ENCODE assay signal across 8 cellular contexts in the genomic region with DNA sequence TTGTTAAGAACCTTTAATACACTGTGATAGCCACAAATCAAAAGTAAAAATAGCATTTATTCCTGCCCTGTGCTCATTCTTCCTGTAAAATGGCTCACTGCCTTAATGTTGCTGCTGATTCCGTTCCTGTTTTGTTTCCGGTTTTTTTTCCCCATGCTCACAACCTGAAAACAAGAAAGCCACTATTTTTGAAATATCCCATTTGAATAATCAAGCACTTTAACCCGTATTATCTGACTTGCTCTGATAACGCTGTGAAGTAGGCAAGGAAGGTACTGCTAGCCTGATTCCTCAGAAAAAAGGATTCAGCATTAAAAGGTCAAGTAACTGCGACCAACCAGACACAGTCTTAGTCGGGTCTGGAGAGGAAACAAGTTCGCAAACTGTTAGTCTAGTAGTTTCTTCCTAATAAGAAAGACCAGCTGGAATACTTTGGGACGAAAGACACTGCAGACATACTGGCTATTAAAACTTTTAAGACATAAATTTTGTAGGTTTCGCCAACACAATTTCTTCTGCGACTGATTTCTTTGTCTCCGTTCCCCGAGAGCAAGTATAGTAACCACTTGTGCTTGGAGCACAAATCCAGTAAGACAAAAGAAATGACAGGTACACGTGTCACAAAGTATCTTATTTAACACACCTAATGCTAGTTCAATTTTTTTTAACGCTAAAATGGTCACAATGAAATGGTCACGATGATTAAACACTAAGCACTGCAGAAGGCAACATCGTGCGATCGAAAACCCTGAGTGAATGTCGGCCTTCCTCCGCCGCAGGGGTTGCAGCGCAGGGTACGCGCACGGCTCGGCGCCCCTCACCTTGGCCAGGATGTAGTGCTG. TPM values are rescaled to one million over a fixed set of nuclear protein-coding genes. Genes with fewer than 3 reads are reported as not detected.
DNase-seq lines count a peak whose midpoint lies in the region; ATAC-seq, FAIRE-seq and TF ChIP-seq lines count a peak whose summit lies in the region.

No MANE protein-coding gene starts in this region.

- dilution Hi-C loops in keratinocyte (cut with MboI; ENCODE audit: extremely low pct_ligation_motif_present, low sequenced_read_pairs), result no loop called here

- peak overlapping the region; percentile 74 for H3K27ac ChIP-seq in brain microvascular endothelial cell
- peak overlapping the region; percentile 90 for H3K27ac ChIP-seq in keratinocyte (ENCODE audit: control insufficient read depth, insufficient read depth, low read length)

- peaks cover 11 to 36% of the 10 kb centered on the region in 2 donors for H3K4me1 Mint-ChIP-seq in stimulated activated naive B cell treated with anti-CD40 and anti-IgM and Interleukin-4, amounts not matched to agents 10 μg/mL and 1 μg/mL and 100 μg/mL, for 72 hours

- no peaks in the 10 kb centered on the region for H3K9me3 Mint-ChIP-seq in stimulated activated naive B cell treated with anti-CD40 and anti-IgM and Interleukin-4, amounts not matched to agents 10 μg/mL and 1 μg/mL and 100 μg/mL, for 72 hours

- peak overlapping the region; percentile 89 for H2AFZ ChIP-seq in keratinocyte (ENCODE audit: control insufficient read depth, low read length)

- H3K27ac Mint-ChIP-seq in stimulated activated naive B cell treated with anti-CD40 and anti-IgM and Interleukin-4, amounts not matched to agents 10 μg/mL and 1 μg/mL and 100 μg/mL, for 72 hours, result peak overlapping the region; percentile 93

- FAIRE-seq in keratinocyte (lab: Jason Lieb, UNC), result peak; percentile 36

- H3K9me3 ChIP-seq in NT2/D1 (ENCODE audit: insufficient read depth, low read length) (no peaks in the 10 kb centered on the region), keratinocyte (ENCODE audit: control insufficient read depth, low read depth, low read length) (no peaks in the 10 kb centered on the region)

- peak overlapping the region; percentile 95 for H3K4me2 ChIP-seq in keratinocyte (ENCODE audit: control insufficient read depth, extremely low read depth, insufficient read depth, low read depth, low read length)

- no peak for TF ChIP-seq CTCF in AG04449 (IDR thresholded peaks at IDR 0.05; ENCODE audit: insufficient read depth, low read length, missing control alignments)
- no peak for TF ChIP-seq CTCF in brain microvascular endothelial cell (IDR thresholded peaks at IDR 0.05; ENCODE audit: low read depth, low read length, missing control alignments)
- TF ChIP-seq CTCF in keratinocyte (optimal IDR thresholded peaks at IDR 0.05 in 1 of 3, IDR thresholded peaks at IDR 0.05 in 1 of 3, conservative IDR thresholded peaks at IDR 0.05 in 1 of 3; ENCODE audit: extremely low read depth in 1 of 3, insufficient read depth in 2 of 3, low read length in 3 of 3), result no peak

- CTCF ChIA-PET in AG04449 (lab: Yijun Ruan, JAX), result interaction anchor here (1.5 to 2.3 kb wide), 2 partner anchors 188 kb away, joined by 5 to 14 read pairs; no protein-coding TSS in a partner anchor

- POLR2A ChIA-PET in AG04449 (lab: Yijun Ruan, JAX), result interaction anchor here (0.7 kb wide), 1 partner anchor 159 kb away, joined by 3 read pairs; no protein-coding TSS in a partner anchor

- H3K4me3 Mint-ChIP-seq in stimulated activated naive B cell treated with anti-CD40 and anti-IgM and Interleukin-4, amounts not matched to agents 10 μg/mL and 1 μg/mL and 100 μg/mL, for 72 hours, result peak overlapping the region; percentile 81 to 83

- peak overlapping the region; percentile 98 for H3K9ac ChIP-seq in NT2/D1 (ENCODE audit: insufficient read length, low read depth)
- H3K9ac ChIP-seq in keratinocyte (ENCODE audit: control insufficient read depth, extremely low read depth, insufficient read depth, low read length), result peak overlapping the region; percentile 84

- peak; percentile 3 for ATAC-seq in GM18505 (IDR thresholded peaks at IDR 0.05; ENCODE audit: unreplicated experiment)
- ATAC-seq in HG03175 (IDR thresholded peaks at IDR 0.05; ENCODE audit: unreplicated experiment), result peak; percentile 5
- ATAC-seq in stimulated activated naive B cell treated with anti-CD40 and anti-IgM and Interleukin-4, amounts not matched to agents 10 μg/mL and 1 μg/mL and 100 μg/mL, for 72 hours (replicated peaks), result peak; percentile 30 to 34

- peaks cover 5% of the 10 kb centered on the region for H3K79me2 ChIP-seq in keratinocyte (ENCODE audit: control insufficient read depth, insufficient read depth, low read length)

- H3K36me3 ChIP-seq in NT2/D1 (ENCODE audit: insufficient read depth, insufficient read length, low read length) (peaks cover 6% of the 10 kb centered on the region), brain microvascular endothelial cell (replicated peaks) (no peaks in the 10 kb centered on the region), keratinocyte (ENCODE audit: control insufficient read depth in 2 of 2, extremely low read depth in 1 of 2, insufficient read depth in 2 of 2, low read length in 2 of 2) (peaks cover 3 to 6% of the 10 kb centered on the region in 2 experiments)

- peak overlapping the region; percentile 76 for H3K4me3 ChIP-seq in AG04449 (ENCODE audit: low read depth, low read length)
- H3K4me3 ChIP-seq in NT2/D1 (ENCODE audit: insufficient read length, low read depth), result peak overlapping the region; percentile 92
- H3K4me3 ChIP-seq in brain microvascular endothelial cell (ENCODE audit: low read depth, low read length), result peak overlapping the region; percentile 78
- H3K4me3 ChIP-seq in keratinocyte (ENCODE audit: control insufficient read depth in 2 of 3, extremely low read depth in 1 of 3, insufficient read depth in 2 of 3, low read depth in 1 of 3, low read length in 3 of 3), result peak overlapping the region; percentile 77 to 86 (median 79)

- H3K4me1 ChIP-seq in NT2/D1 (ENCODE audit: insufficient read depth, insufficient read length) (no peaks in the 10 kb centered on the region), keratinocyte (ENCODE audit: control insufficient read depth, extremely low read depth, insufficient read depth, low read length) (peaks cover 8% of the 10 kb centered on the region)

- DNase-seq in AG04449 (ENCODE audit: low read depth, low spot score) (no peak), NT2/D1 (ENCODE audit: low read depth, low spot score) (peak; percentile 8), brain microvascular endothelial cell (peak; percentile 11), keratinocyte (ENCODE audit: low read depth, low spot score) (no peak), hippocampal formation (lab: John Stamatoyannopoulos, UW) (no peak)
- peak; percentile 12 for DNase-seq in stimulated activated naive B cell treated with anti-CD40 and anti-IgM and Interleukin-4, amounts not matched to agents 10 μg/mL and 1 μg/mL and 100 μg/mL, for 72 hours

- no peaks in the 10 kb centered on the region for H3K9me1 ChIP-seq in keratinocyte (ENCODE audit: control insufficient read depth, extremely low read depth, insufficient read depth, low read length)

- in situ Hi-C loops in brain microvascular endothelial cell (cut with HindIII; ENCODE audit: low pct_ligation_motif_present, low sequenced_read_pairs), result no loop called here

- no peak for TF ChIP-seq POLR2A in GM18505 (IDR thresholded peaks at IDR 0.05; ENCODE audit: borderline replicate concordance, extremely low read depth, insufficient read depth, insufficient read length)

- H3K27me3 Mint-ChIP-seq in stimulated activated naive B cell treated with anti-CD40 and anti-IgM and Interleukin-4, amounts not matched to agents 10 μg/mL and 1 μg/mL and 100 μg/mL, for 72 hours, result no peaks in the 10 kb centered on the region

- no peaks in the 10 kb centered on the region for H4K20me1 ChIP-seq in keratinocyte (ENCODE audit: control insufficient read depth, extremely low read depth, insufficient read depth, low read length)

- peaks cover 11 to 20% of the 10 kb centered on the region in 2 donors for H3K36me3 Mint-ChIP-seq in stimulated activated naive B cell treated with anti-CD40 and anti-IgM and Interleukin-4, amounts not matched to agents 10 μg/mL and 1 μg/mL and 100 μg/mL, for 72 hours

- no peaks in the 10 kb centered on the region for H3K27me3 ChIP-seq in NT2/D1 (ENCODE audit: insufficient read depth, insufficient read length)
- no peaks in the 10 kb centered on the region for H3K27me3 ChIP-seq in brain microvascular endothelial cell (replicated peaks)
- H3K27me3 ChIP-seq in keratinocyte (ENCODE audit: control insufficient read depth, extremely low read depth, insufficient read depth, low read length), result no peaks in the 10 kb centered on the region

RNA-seq across cellular contexts. Expression of a gene that starts 0.8 kb away (rescaled TPM):
- polyA plus RNA-seq in keratinocyte, result 9.5 to 14.4 TPM (median 11.4 TPM) in 3 replicates
- polyA plus RNA-seq in keratinocyte (2011; ENCODE audit: low read depth), result 2.4 TPM
- polyA plus RNA-seq in keratinocyte (2011; cell fraction: cytosol; rRNA removed), result 9.5 and 13.9 TPM in 2 replicates
- 8.4 TPM in 2 replicates for polyA plus RNA-seq in keratinocyte (2011; cell fraction: nucleus; rRNA removed)
- polyA plus RNA-seq in keratinocyte (2012; ENCODE audit: low replicate concordance), result 7.4 and 8.8 TPM in 2 replicates
- 6.7 to 24.7 TPM (median 19.2 TPM) in 3 replicates for polyA minus RNA-seq in keratinocyte
- polyA minus RNA-seq in keratinocyte (2011; cell fraction: cytosol; rRNA and poly(A)+ RNA removed), result 17.6 TPM
- polyA minus RNA-seq in keratinocyte (2011; cell fraction: nucleus; rRNA and poly(A)+ RNA removed), result 6.3 and 10.9 TPM in 2 replicates

Comparison
In these comparisons a context has a peak if more than half of its experiments do, and no peak if none do; other contexts are left out.
1. DNase-seq: peak in NT2/D1 (single experiment), brain microvascular endothelial cell (single experiment) and stimulated activated naive B cell treated with anti-CD40 and anti-IgM and Interleukin-4, amounts not matched to agents 10 μg/mL and 1 μg/mL and 100 μg/mL, for 72 hours (single experiment); none in AG04449 (single experiment), keratinocyte (single experiment) and hippocampal formation (0 of 2).
2. Peak in every context shown above with its lines, with median percentiles within 50 percentile points of each other: H3K4me3 ChIP-seq and ATAC-seq.